ENCODE assay signal across 19 cellular contexts in the genomic region with DNA sequence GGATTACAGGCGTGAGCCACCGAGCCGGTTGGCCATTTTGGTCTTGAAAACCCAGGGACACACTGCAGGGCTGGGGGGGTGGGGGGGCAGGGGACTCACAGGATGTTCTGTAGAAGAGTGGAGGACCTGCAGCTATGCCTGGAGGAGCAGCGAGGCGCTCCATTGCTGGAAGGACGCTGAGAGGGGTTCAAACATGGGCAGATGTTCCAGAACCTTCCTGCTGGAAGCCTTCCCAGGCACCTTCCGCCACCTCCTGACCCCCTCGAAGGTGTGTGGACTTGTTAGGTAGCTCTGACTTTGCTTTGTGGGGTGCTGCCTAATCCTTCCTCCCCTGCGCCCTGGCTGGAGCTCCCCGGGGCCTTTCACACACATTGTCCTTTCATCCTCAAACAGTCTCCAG. TPM values are rescaled to one million over a fixed set of nuclear protein-coding genes. Genes with fewer than 3 reads are reported as not detected.
DNase-seq lines count a peak whose midpoint lies in the region; TF ChIP-seq lines count a peak whose summit lies in the region.
"Had no signal": no experiment of that assay in that cellular context is flagged by ENCODE, and none has a peak within 500 bp of the region (broad histone marks: within the 10 kb centered on the region; RNA-seq: fewer than 3 reads in every experiment).

No MANE protein-coding gene starts in this region.

- intact Hi-C loops in left ventricle myocardium inferior (cut with micrococcal nuclease) = no loop called here

- H3K27ac ChIP-seq in angular gyrus (ENCODE audit: low read depth, low read length) (peak overlapping the region; percentile 78), left ventricle myocardium inferior (replicated peaks) (peak overlapping the region; percentile 91), parathyroid adenoma (peak overlapping the region; percentile 38)
- H3K27ac ChIP-seq: neutrophil had no signal

- no peak overlapping the region for H3K9ac ChIP-seq in parathyroid adenoma
- H3K9ac ChIP-seq: BLaER1 had no signal

- no peaks in the 10 kb centered on the region for H3K79me2 ChIP-seq in parathyroid adenoma

- TF ChIP-seq CTCF in left ventricle myocardium inferior (IDR thresholded peaks at IDR 0.05; ENCODE audit: borderline replicate concordance) = no peak
- TF ChIP-seq CTCF in parathyroid adenoma (IDR thresholded peaks at IDR 0.05) = no peak

- H3K9me3 ChIP-seq in left ventricle myocardium inferior (replicated peaks) (no peaks in the 10 kb centered on the region), parathyroid adenoma (ENCODE audit: control insufficient read depth, low read length) (no peaks in the 10 kb centered on the region)
- H3K9me3 ChIP-seq: BLaER1, HAP-1, neutrophil had no signal

- H3K4me3 ChIP-seq in left ventricle myocardium inferior (no peak overlapping the region), parathyroid adenoma (ENCODE audit: low read depth, low read length) (no peak overlapping the region)
- H3K4me3 ChIP-seq: BLaER1, HAP-1, smooth muscle cell had no signal

- DNase-seq in D341Med (ENCODE audit: low spot score) = peak; percentile 21
- DNase-seq in left ventricle myocardium inferior = no peak
- DNase-seq in glomerular visceral epithelial cell (ENCODE audit: extremely low spot score) = no peak
- no peak for DNase-seq in NCI-H2081 treated with DMSO at 0.1 percent for 48 hours (lab: John Stamatoyannopoulos, UW)
- DNase-seq in activated CD4-positive, alpha-beta T cell treated with anti-CD3 and anti-CD28 coated beads for 48 hours = no peak
- DNase-seq: activated CD4-positive, alpha-beta memory T cell treated with anti-CD3 and anti-CD28 coated beads, Interleukin-2, amount 10 ng/mL, durations not matched to agents 7 days and 5 days; activated CD8-positive, alpha-beta memory T cell treated with anti-CD3 and anti-CD28 coated beads, Interleukin-2, amount 50 U/mL, for 48 hours; central memory CD4-positive, alpha-beta T cell; dermis blood vessel endothelial cell; GDM1; KBM-7; MM.1S; stimulated activated CD4-positive, alpha-beta T cell treated with anti-CD3 and anti-CD28 coated beads, Interleukin-1b, Interleukin-23, amount 100 ng/mL, for 48 hours had no signal

- no peaks in the 10 kb centered on the region for H3K27me3 ChIP-seq in left ventricle myocardium inferior (ENCODE audit: low read depth)
- no peaks in the 10 kb centered on the region for H3K27me3 ChIP-seq in parathyroid adenoma (ENCODE audit: control insufficient read depth, insufficient read depth, low read length)
- H3K27me3 ChIP-seq: BLaER1 had no signal

- H3K36me3 ChIP-seq in left ventricle myocardium inferior (no peaks in the 10 kb centered on the region), parathyroid adenoma (ENCODE audit: control insufficient read depth, insufficient read depth, low read length) (no peaks in the 10 kb centered on the region)
- H3K36me3 ChIP-seq: BLaER1, HAP-1, neutrophil had no signal

- H3K4me1 ChIP-seq in left ventricle myocardium inferior (peaks cover 51% of the 10 kb centered on the region), parathyroid adenoma (peaks cover 10% of the 10 kb centered on the region)
- H3K4me1 ChIP-seq: HAP-1 had no signal

- H2AFZ ChIP-seq in parathyroid adenoma = peak overlapping the region; percentile 74

- H3K4me2 ChIP-seq in parathyroid adenoma (ENCODE audit: low read length) = no peak overlapping the region
- H3K4me2 ChIP-seq: smooth muscle cell had no signal

RNA-seq across cellular contexts. Expression of a gene that starts 19.6 kb away (rescaled TPM):
- total RNA-seq in left ventricle myocardium inferior = 104 TPM

Comparison
In these comparisons a context has a peak if more than half of its experiments do, and no peak if none do; other contexts are left out.
1. H3K27ac ChIP-seq: peak in every context shown above with its lines; median percentile 91 in left ventricle myocardium inferior; 78 in angular gyrus; 38 in parathyroid adenoma.